1 cellular context compared by ENCODE assay signal in genomic region chr17:74358696-74359095, GRCh38.
TF ChIP-seq lines count a peak whose summit lies in the region.

No MANE protein-coding gene starts in this region.

TF ChIP-seq in K562, 482 proteins besides CTCF, POLR2A, EP300 and RAD21 (continued from another document):
- no peak for TF ChIP-seq RNF219 (CRISPR knock-in tag; IDR thresholded peaks at IDR 0.05)
- TF ChIP-seq KAT2B (IDR thresholded peaks at IDR 0.05; ENCODE audit: low read depth, low read length): no peak
- no peak for TF ChIP-seq ID3 (CRISPR knock-in tag; IDR thresholded peaks at IDR 0.05)
- no peak; the same call in 1 of the 2 replicates for TF ChIP-seq ID3 (tag; IDR thresholded peaks at IDR 0.05)
- peak; percentile 91 for TF ChIP-seq ZBTB40 (IDR thresholded peaks at IDR 0.05)
- no peak for TF ChIP-seq ZBTB40 (CRISPR knock-in tag; IDR thresholded peaks at IDR 0.05)
- TF ChIP-seq DEAF1 (CRISPR knock-in tag; IDR thresholded peaks at IDR 0.05): no peak
- TF ChIP-seq EP400 (IDR thresholded peaks at IDR 0.05): no peak
- no peak for TF ChIP-seq ZNF76 (CRISPR knock-in tag; IDR thresholded peaks at IDR 0.05; ENCODE audit: borderline replicate concordance)
- TF ChIP-seq VEZF1 (CRISPR knock-in tag; IDR thresholded peaks at IDR 0.05): no peak
- TF ChIP-seq SMAD4 (CRISPR knock-in tag; conservative IDR thresholded peaks at IDR 0.05): no peak
- no peak for TF ChIP-seq SRSF9 (IDR thresholded peaks at IDR 0.05; ENCODE audit: borderline replicate concordance, low read depth, low read length)
- no peak for TF ChIP-seq HDAC1 (IDR thresholded peaks at IDR 0.05)
- no peak for TF ChIP-seq NONO (IDR thresholded peaks at IDR 0.05; ENCODE audit: low read depth in 2 of 2, low read length in 1 of 2)
- no peak for TF ChIP-seq ZNF224 (CRISPR knock-in tag; IDR thresholded peaks at IDR 0.05)
- no peak for TF ChIP-seq TAF1 (IDR thresholded peaks at IDR 0.05; ENCODE audit: control insufficient read depth, extremely low read depth, insufficient read depth, low read length, severe bottlenecking)
- no peak for TF ChIP-seq HIVEP1 (CRISPR knock-in tag; IDR thresholded peaks at IDR 0.05)
- TF ChIP-seq RAD51 (IDR thresholded peaks at IDR 0.05; ENCODE audit: borderline replicate concordance, low read depth): peak; percentile 77
- TF ChIP-seq HBP1 (CRISPR knock-in tag; IDR thresholded peaks at IDR 0.05): no peak
- TF ChIP-seq EHMT2 (IDR thresholded peaks at IDR 0.05): 0 out of 2 replicates have a peak, but pooled peaks have one; percentile 32
- no peak for TF ChIP-seq HNRNPH1 (optimal IDR thresholded peaks at IDR 0.05; ENCODE audit: low read depth, low read length)
- TF ChIP-seq ZNF766 (CRISPR knock-in tag; conservative IDR thresholded peaks at IDR 0.05): no peak
- no peak for TF ChIP-seq NFXL1 (CRISPR knock-in tag; IDR thresholded peaks at IDR 0.05)
- TF ChIP-seq PHF20 (IDR thresholded peaks at IDR 0.05; ENCODE audit: partially characterized antibody): no peak
- TF ChIP-seq THRA (IDR thresholded peaks at IDR 0.05): no peak
- TF ChIP-seq NUFIP1 (IDR thresholded peaks at IDR 0.05; ENCODE audit: partially characterized antibody): no peak
- no peak for TF ChIP-seq CEBPG (CRISPR knock-in tag; IDR thresholded peaks at IDR 0.05)
- no peak for TF ChIP-seq CEBPG (tag; conservative IDR thresholded peaks at IDR 0.05 in 1 of 2, IDR thresholded peaks at IDR 0.05 in 1 of 2)
- peak in 1 of 2 experiments; percentile 40; a peak in 2 of 4 replicates for TF ChIP-seq SIX5 (IDR thresholded peaks at IDR 0.05; ENCODE audit: borderline replicate concordance in 1 of 2, insufficient read depth in 1 of 2, low read depth in 1 of 2, low read length in 2 of 2)
- TF ChIP-seq ZNF449 (CRISPR knock-in tag; IDR thresholded peaks at IDR 0.05): no peak
